ENCODE assay signal across 8 cellular contexts in the genomic region with DNA sequence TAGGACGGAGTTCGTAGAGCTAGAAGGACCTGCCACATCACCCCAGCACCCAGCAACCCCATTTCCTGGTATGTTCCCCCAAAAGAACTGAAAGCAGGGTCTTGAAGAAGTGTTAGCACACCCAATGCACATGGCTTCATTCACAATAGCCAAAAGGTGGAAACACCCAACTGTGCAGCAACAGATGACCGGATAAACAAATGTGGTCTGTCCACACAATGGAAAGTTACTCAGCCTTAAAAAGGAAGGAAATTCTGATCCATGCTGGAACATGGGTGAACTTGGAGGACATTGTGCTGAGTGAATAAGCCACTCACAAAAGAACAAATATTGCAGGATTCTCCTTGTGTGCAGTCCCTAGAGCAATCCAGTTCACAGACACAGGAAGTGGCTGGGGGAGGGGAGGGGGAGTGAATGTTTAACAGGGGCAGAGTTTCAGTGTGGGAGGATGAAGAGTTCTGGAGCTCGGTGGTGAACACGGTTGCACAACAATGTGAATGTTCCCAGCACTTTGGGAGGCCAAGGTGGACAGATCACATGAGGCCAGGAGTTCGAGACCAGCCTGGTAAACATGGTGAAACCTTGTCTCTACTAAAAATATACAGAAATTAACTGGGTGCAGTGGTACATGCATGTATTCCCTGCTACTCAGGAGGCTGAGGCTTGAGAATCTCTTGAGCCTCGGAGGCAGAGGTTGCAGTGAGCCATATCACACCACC.
DNase-seq lines count a peak whose midpoint lies in the region; ATAC-seq and TF ChIP-seq lines count a peak whose summit lies in the region.
"Had no signal": no experiment of that assay in that cellular context is flagged by ENCODE, and none has a peak within 500 bp of the region (broad histone marks: within the 10 kb centered on the region; RNA-seq: fewer than 3 reads in every experiment).

No MANE protein-coding gene starts in this region.

- H3K27ac Mint-ChIP-seq in neural crest cell (ENCODE audit: unreplicated experiment), result peak overlapping the region; percentile 71
- H3K27ac Mint-ChIP-seq: T-helper 1 cell treated with Interleukin-12 subunit alpha and Interleukin-12 subunit beta and Interleukin-4 antibody, amounts not matched to agents 30 μg/mL and 1 μg/mL, for 36 hours had no signal

- intact Hi-C loops in body of pancreas (cut with DNase I) (no loop called here), ovary (cut with DNase I) (no loop called here)

- H3K9me3 ChIP-seq in body of pancreas (no peaks in the 10 kb centered on the region), ovary (no peaks in the 10 kb centered on the region)

- H3K27me3 ChIP-seq in body of pancreas (no peaks in the 10 kb centered on the region), ovary (no peaks in the 10 kb centered on the region)

- H3K4me1 ChIP-seq in body of pancreas, result no peaks in the 10 kb centered on the region
- H3K4me1 ChIP-seq in ovary (ENCODE audit: insufficient read depth), result no peaks in the 10 kb centered on the region

- peaks cover 40% of the 10 kb centered on the region for H3K4me1 Mint-ChIP-seq in neural crest cell

- TF ChIP-seq CTCF in body of pancreas (IDR thresholded peaks at IDR 0.05) (no peak), neural crest cell (conservative IDR thresholded peaks at IDR 0.05) (no peak), ovary (IDR thresholded peaks at IDR 0.05) (no peak)

- H3K4me3 Mint-ChIP-seq in neural crest cell, result no peak overlapping the region
- H3K4me3 Mint-ChIP-seq: T-helper 1 cell treated with Interleukin-12 subunit alpha and Interleukin-12 subunit beta and Interleukin-4 antibody, amounts not matched to agents 30 μg/mL and 1 μg/mL, for 36 hours had no signal

- ATAC-seq in body of pancreas, result peak; percentile 18

- TF ChIP-seq EP300 in ovary (IDR thresholded peaks at IDR 0.05), result no peak

- no peaks in the 10 kb centered on the region for H3K36me3 Mint-ChIP-seq in neural crest cell (ENCODE audit: low read depth)

- TF ChIP-seq POLR2A in body of pancreas (IDR thresholded peaks at IDR 0.05) (no peak), ovary (IDR thresholded peaks at IDR 0.05) (no peak)

- no peaks in the 10 kb centered on the region for H3K36me3 ChIP-seq in body of pancreas (replicated peaks in 1 of 2; ENCODE audit: insufficient read depth in 1 of 2, low read depth in 2 of 2)
- no peaks in the 10 kb centered on the region for H3K36me3 ChIP-seq in ovary

- no peaks in the 10 kb centered on the region for H3K27me3 Mint-ChIP-seq in neural crest cell (ENCODE audit: low read depth)

- H3K27ac ChIP-seq in body of pancreas, result peak overlapping the region in 1 of 4 donors; percentile 8
- H3K27ac ChIP-seq in ovary, result no peak overlapping the region

- H3K4me3 ChIP-seq in body of pancreas (no peak overlapping the region), ovary (no peak overlapping the region)

- DNase-seq in GM19238 (ENCODE audit: insufficient read length, low spot score) (peak; percentile 40), HT1080 (ENCODE audit: low read depth) (peak; percentile 4), body of pancreas (peak in 1 of 4 donors; percentile 19), neural crest cell (ENCODE audit: low read depth, low spot score) (no peak), DMS153 treated with DMSO at 0.1 percent for 48 hours (lab: John Stamatoyannopoulos, UW; ENCODE audit: unreplicated experiment) (no peak), ovary (no peak)
- no peak for DNase-seq in activated CD4-positive, alpha-beta T cell treated with anti-CD3 and anti-CD28 coated beads for 4 hours

- 73 to 79% methylated on average over 7 of the region's 7 CpGs for WGBS in body of pancreas, 2 donors
- WGBS in ovary, 3 donors, result 62 to 68% (median 66%) methylated on average over 7 of the region's 7 CpGs

- H3K9me3 Mint-ChIP-seq in neural crest cell, result no peaks in the 10 kb centered on the region
- H3K9me3 Mint-ChIP-seq: T-helper 1 cell treated with Interleukin-12 subunit alpha and Interleukin-12 subunit beta and Interleukin-4 antibody, amounts not matched to agents 30 μg/mL and 1 μg/mL, for 36 hours had no signal

Comparison
In these comparisons a context has a peak if more than half of its experiments do, and no peak if none do; other contexts are left out.
1. DNase-seq: peak in GM19238 (single experiment) and HT1080 (single experiment); none in neural crest cell (single experiment), DMS153 treated with DMSO at 0.1 percent for 48 hours (single experiment), ovary (0 of 5) and activated CD4-positive, alpha-beta T cell treated with anti-CD3 and anti-CD28 coated beads for 4 hours (0 of 2).